In the genomic region with DNA sequence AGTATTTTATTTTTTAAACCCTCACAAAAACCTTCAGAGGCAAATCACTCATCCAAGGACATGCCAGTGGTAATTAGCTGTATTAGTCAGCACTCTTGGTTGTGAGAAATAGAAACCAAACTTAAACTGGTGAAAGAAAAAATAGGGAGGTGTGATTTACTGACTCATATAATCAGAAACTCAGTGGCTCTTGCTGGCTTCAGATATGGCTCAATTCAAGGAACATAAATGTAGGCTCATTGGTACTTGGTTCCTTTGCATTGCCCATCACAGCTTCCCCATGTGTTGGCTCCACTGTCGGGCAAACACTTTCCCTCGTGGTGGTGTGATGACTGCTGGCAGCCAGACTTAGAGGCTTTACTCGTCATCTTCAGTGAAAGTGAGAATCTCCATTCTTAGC, we compare ENCODE assay signal across 11 cellular contexts.
DNase-seq lines count a peak whose midpoint lies in the region; ATAC-seq and TF ChIP-seq lines count a peak whose summit lies in the region.
"Had no signal": no experiment of that assay in that cellular context is flagged by ENCODE, and none has a peak within 500 bp of the region (broad histone marks: within the 10 kb centered on the region; RNA-seq: fewer than 3 reads in every experiment).

No MANE protein-coding gene starts in this region.

- H3K9me3 ChIP-seq in psoas muscle: no peaks in the 10 kb centered on the region

- no peaks in the 10 kb centered on the region for H3K4me1 ChIP-seq in psoas muscle

- H3K27me3 ChIP-seq in psoas muscle (ENCODE audit: insufficient read depth in 3 of 3, low read length in 2 of 3): no peaks in the 10 kb centered on the region

- no peaks in the 10 kb centered on the region for H3K36me3 ChIP-seq in psoas muscle (ENCODE audit: insufficient read depth in 1 of 2, low read depth in 1 of 2)

- H3K4me3 ChIP-seq in epithelial cell of proximal tubule (ENCODE audit: low read depth, low read length) (no peak overlapping the region), psoas muscle (no peak overlapping the region)

- intact Hi-C loops in psoas muscle (cut with DNase I): no loop called here

- 42 to 56% (median 45%) methylated on average over 3 of the region's 3 CpGs for WGBS in psoas muscle, 3 donors

- ATAC-seq in activated naive CD8-positive, alpha-beta T cell treated with anti-CD3 and anti-CD28 coated beads, Interleukin-2, amount 50 U/mL, for 24 hours: peak; percentile 33
- ATAC-seq in HG03521 (IDR thresholded peaks at IDR 0.05; ENCODE audit: unreplicated experiment) (peak; percentile 43), GM19397 (IDR thresholded peaks at IDR 0.05; ENCODE audit: unreplicated experiment) (no peak), psoas muscle (no peak)
- ATAC-seq: HepG2 had no signal

- DNase-seq in activated naive CD8-positive, alpha-beta T cell treated with anti-CD3 and anti-CD28 coated beads, Interleukin-2, amount 50 U/mL, for 24 hours: no peak
- no peak for DNase-seq in activated naive CD8-positive, alpha-beta T cell treated with anti-CD3 and anti-CD28 coated beads for 36 hours
- DNase-seq in epithelial cell of proximal tubule (ENCODE audit: low read depth): peak; percentile 27
- no peak for DNase-seq in type B pancreatic cell (ENCODE audit: extremely low spot score, unreplicated experiment)
- DNase-seq in psoas muscle: no peak
- DNase-seq in substantia nigra (lab: John Stamatoyannopoulos, UW): no peak
- DNase-seq: SHP77 treated with DMSO at 0.1 percent for 48 hours had no signal

- no peaks in the 10 kb centered on the region for H3K27me3 Mint-ChIP-seq in activated naive CD8-positive, alpha-beta T cell treated with anti-CD3 and anti-CD28 coated beads, Interleukin-2, amount 50 U/mL, for 24 hours
- no peaks in the 10 kb centered on the region for H3K27me3 Mint-ChIP-seq in activated naive CD8-positive, alpha-beta T cell treated with anti-CD3 and anti-CD28 coated beads for 36 hours
- H3K27me3 Mint-ChIP-seq in type B pancreatic cell: no peaks in the 10 kb centered on the region
- H3K27me3 Mint-ChIP-seq: stimulated activated naive CD8-positive, alpha-beta T cell treated with anti-CD3 and anti-CD28 coated beads, Interleukin-15, Interleukin-2, amounts not matched to agents 100 ng/mL and 50 ng/mL, for 24 hours had no signal

- H3K27ac ChIP-seq in psoas muscle: no peak overlapping the region
- no peak overlapping the region for H3K27ac ChIP-seq in substantia nigra (ENCODE audit: low read depth, low read length, poor library complexity, severe bottlenecking)

- no peak overlapping the region for H3K27ac Mint-ChIP-seq in activated naive CD8-positive, alpha-beta T cell treated with anti-CD3 and anti-CD28 coated beads, Interleukin-2, amount 50 U/mL, for 24 hours
- H3K27ac Mint-ChIP-seq in activated naive CD8-positive, alpha-beta T cell treated with anti-CD3 and anti-CD28 coated beads for 36 hours: no peak overlapping the region
- peak overlapping the region; percentile 55 for H3K27ac Mint-ChIP-seq in type B pancreatic cell
- H3K27ac Mint-ChIP-seq: stimulated activated naive CD8-positive, alpha-beta T cell treated with anti-CD3 and anti-CD28 coated beads, Interleukin-15, Interleukin-2, amounts not matched to agents 100 ng/mL and 50 ng/mL, for 24 hours had no signal

- no peaks in the 10 kb centered on the region for H3K36me3 Mint-ChIP-seq in activated naive CD8-positive, alpha-beta T cell treated with anti-CD3 and anti-CD28 coated beads, Interleukin-2, amount 50 U/mL, for 24 hours (ENCODE audit: low read depth)
- H3K36me3 Mint-ChIP-seq in activated naive CD8-positive, alpha-beta T cell treated with anti-CD3 and anti-CD28 coated beads for 36 hours: no peaks in the 10 kb centered on the region
- no peaks in the 10 kb centered on the region for H3K36me3 Mint-ChIP-seq in type B pancreatic cell

- H3K4me1 Mint-ChIP-seq in activated naive CD8-positive, alpha-beta T cell treated with anti-CD3 and anti-CD28 coated beads, Interleukin-2, amount 50 U/mL, for 24 hours: no peaks in the 10 kb centered on the region
- H3K4me1 Mint-ChIP-seq in activated naive CD8-positive, alpha-beta T cell treated with anti-CD3 and anti-CD28 coated beads for 36 hours: no peaks in the 10 kb centered on the region
- H3K4me1 Mint-ChIP-seq in type B pancreatic cell (ENCODE audit: unreplicated experiment): peaks cover 10% of the 10 kb centered on the region

- H3K4me3 Mint-ChIP-seq in activated naive CD8-positive, alpha-beta T cell treated with anti-CD3 and anti-CD28 coated beads, Interleukin-2, amount 50 U/mL, for 24 hours: no peak overlapping the region
- no peak overlapping the region for H3K4me3 Mint-ChIP-seq in activated naive CD8-positive, alpha-beta T cell treated with anti-CD3 and anti-CD28 coated beads for 36 hours
- H3K4me3 Mint-ChIP-seq in type B pancreatic cell: peak overlapping the region; percentile 4
- H3K4me3 Mint-ChIP-seq: stimulated activated naive CD8-positive, alpha-beta T cell treated with anti-CD3 and anti-CD28 coated beads, Interleukin-15, Interleukin-2, amounts not matched to agents 100 ng/mL and 50 ng/mL, for 24 hours had no signal

- TF ChIP-seq CTCF in epithelial cell of proximal tubule (conservative IDR thresholded peaks at IDR 0.05; ENCODE audit: low read depth, low read length) (no peak), type B pancreatic cell (conservative IDR thresholded peaks at IDR 0.05) (no peak), psoas muscle (IDR thresholded peaks at IDR 0.05) (no peak)

- no peaks in the 10 kb centered on the region for H3K9me3 Mint-ChIP-seq in activated naive CD8-positive, alpha-beta T cell treated with anti-CD3 and anti-CD28 coated beads, Interleukin-2, amount 50 U/mL, for 24 hours
- no peaks in the 10 kb centered on the region for H3K9me3 Mint-ChIP-seq in activated naive CD8-positive, alpha-beta T cell treated with anti-CD3 and anti-CD28 coated beads for 36 hours
- no peaks in the 10 kb centered on the region for H3K9me3 Mint-ChIP-seq in type B pancreatic cell
- H3K9me3 Mint-ChIP-seq: stimulated activated naive CD8-positive, alpha-beta T cell treated with anti-CD3 and anti-CD28 coated beads, Interleukin-15, Interleukin-2, amounts not matched to agents 100 ng/mL and 50 ng/mL, for 24 hours had no signal

Comparison
In these comparisons a context has a peak if more than half of its experiments do, and no peak if none do; other contexts are left out.
1. ATAC-seq: peak in activated naive CD8-positive, alpha-beta T cell treated with anti-CD3 and anti-CD28 coated beads, Interleukin-2, amount 50 U/mL, for 24 hours (single experiment) and HG03521 (single experiment); none in GM19397 (single experiment) and psoas muscle (0 of 4).